ENCODE assay signal across 12 cellular contexts in genomic region chr2:118047273-118047898, GRCh38.
A peak's percentile ranks its signal among the peaks of the same experiment; 100 is the strongest.
DNase-seq lines count a peak whose midpoint lies in the region; ATAC-seq and TF ChIP-seq lines count a peak whose summit lies in the region.
"Had no signal": no experiment of that assay in that cellular context is flagged by ENCODE, and none has a peak within 500 bp of the region (broad histone marks: within the 10 kb centered on the region; RNA-seq: fewer than 3 reads in every experiment).

No MANE protein-coding gene starts in this region.

- no peak for TF ChIP-seq CTCF in foreskin fibroblast (IDR thresholded peaks at IDR 0.05; ENCODE audit: low read depth, low read length)

- H3K4me3 ChIP-seq in foreskin fibroblast (ENCODE audit: low read depth in 1 of 2, low read length in 2 of 2): no peak overlapping the region
- H3K4me3 ChIP-seq: colonic mucosa, mucosa of descending colon had no signal

- DNase-seq in NCI-H2196 treated with DMSO at 0.1 percent for 48 hours (lab: John Stamatoyannopoulos, UW; ENCODE audit: unreplicated experiment): peak; percentile 4
- DNase-seq in NCI-H2196 (lab: John Stamatoyannopoulos, UW; ENCODE audit: unreplicated experiment): no peak
- peak; percentile 53 for DNase-seq in RKO (ENCODE audit: low spot score)
- DNase-seq in foreskin fibroblast: peak; percentile 28 to 47
- DNase-seq in stromal cell of bone marrow (ENCODE audit: low read depth): peak; percentile 44
- no peak for DNase-seq in cortex of kidney (lab: John Stamatoyannopoulos, UW)
- DNase-seq in stimulated activated naive CD8-positive, alpha-beta T cell treated with anti-CD3 and anti-CD28 coated beads, Interleukin-15, Interleukin-2, amounts not matched to agents 100 U/mL and 50 U/mL, for 24 hours: no peak
- no peak for DNase-seq in NCI-H524 (lab: John Stamatoyannopoulos, UW)
- DNase-seq: activated CD4-positive, alpha-beta T cell treated with anti-CD3 and anti-CD28 coated beads for 4 hours; activated effector memory CD4-positive, alpha-beta T cell treated with anti-CD3 and anti-CD28 coated beads, Interleukin-2, amount 50 U/mL, for 16 hours; colonic mucosa; mucosa of descending colon had no signal

- ATAC-seq in stimulated activated naive CD8-positive, alpha-beta T cell treated with anti-CD3 and anti-CD28 coated beads, Interleukin-15, Interleukin-2, amounts not matched to agents 100 U/mL and 50 U/mL, for 24 hours: no peak
- ATAC-seq: mucosa of descending colon had no signal

Comparison
In these comparisons a context has a peak if more than half of its experiments do, and no peak if none do; other contexts are left out.
1. DNase-seq: peak in NCI-H2196 treated with DMSO at 0.1 percent for 48 hours (single experiment), RKO (single experiment), foreskin fibroblast (2 of 2) and stromal cell of bone marrow (single experiment); none in NCI-H2196 (single experiment), cortex of kidney (single experiment), stimulated activated naive CD8-positive, alpha-beta T cell treated with anti-CD3 and anti-CD28 coated beads, Interleukin-15, Interleukin-2, amounts not matched to agents 100 U/mL and 50 U/mL, for 24 hours (single experiment) and NCI-H524 (0 of 2).